In the genomic region with DNA sequence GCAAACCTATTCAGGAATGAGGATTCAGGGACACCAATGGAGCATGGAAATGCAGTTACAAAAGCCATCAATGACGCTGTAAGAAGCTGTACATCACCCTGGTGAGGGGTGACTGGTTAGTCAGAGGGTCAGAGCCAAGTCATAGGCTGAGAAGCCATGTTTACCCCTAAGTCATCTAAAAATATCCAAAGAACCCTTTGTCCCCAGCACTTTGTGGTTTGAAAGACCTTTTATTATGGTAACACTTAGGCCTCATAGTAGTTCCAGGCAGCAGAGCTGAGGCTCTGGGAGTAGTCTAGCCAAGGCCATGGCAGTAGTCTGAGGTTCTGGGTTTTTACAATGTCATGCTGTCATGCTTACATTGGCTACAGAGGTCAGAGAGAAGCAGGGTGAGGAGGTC, we compare ENCODE assay signal across 19 cellular contexts.
DNase-seq lines count a peak whose midpoint lies in the region; ATAC-seq and TF ChIP-seq lines count a peak whose summit lies in the region.
"Had no signal": no experiment of that assay in that cellular context is flagged by ENCODE, and none has a peak within 500 bp of the region (broad histone marks: within the 10 kb centered on the region; RNA-seq: fewer than 3 reads in every experiment).

No MANE protein-coding gene starts in this region.

- 100% methylated on average over 1 of the region's 1 CpG; no CpG with 5 or more reads in 1 of the 2 donors for WGBS in gastroesophageal sphincter (ENCODE audit: low coverage in 1 of 2), 2 donors

- peak; percentile 22 for ATAC-seq in Right ventricle myocardium superior (ENCODE audit: poor library complexity)
- no peak for ATAC-seq in GM18519 (IDR thresholded peaks at IDR 0.05; ENCODE audit: low FRiP score, unreplicated experiment)
- ATAC-seq in HG03442 (IDR thresholded peaks at IDR 0.05; ENCODE audit: unreplicated experiment) = no peak
- no peak for ATAC-seq in gastroesophageal sphincter
- ATAC-seq: natural killer cell treated with Interleukin-12 subunit alpha and Interleukin-12 subunit beta and Interleukin-15 and Interleukin-18, amount 100 ng/mL, for 72 hours had no signal

- no peak overlapping the region for H3K4me3 ChIP-seq in fibroblast of mammary gland (ENCODE audit: control insufficient read depth, low read depth, low read length)
- no peak overlapping the region for H3K4me3 ChIP-seq in skeletal muscle cell (ENCODE audit: low read depth, low read length)
- H3K4me3 ChIP-seq in gastroesophageal sphincter = no peak overlapping the region
- H3K4me3 ChIP-seq: BLaER1, vagina had no signal

- TF ChIP-seq EP300 in gastroesophageal sphincter (IDR thresholded peaks at IDR 0.05) = no peak

- no peaks in the 10 kb centered on the region for H3K9me3 ChIP-seq in gastroesophageal sphincter
- H3K9me3 ChIP-seq: BLaER1, vagina had no signal

- TF ChIP-seq CTCF in fibroblast of mammary gland (conservative IDR thresholded peaks at IDR 0.05; ENCODE audit: control insufficient read depth, insufficient read depth, low read depth, low read length) (no peak), gastroesophageal sphincter (IDR thresholded peaks at IDR 0.05) (no peak)

- H3K4me1 ChIP-seq in gastroesophageal sphincter = no peaks in the 10 kb centered on the region
- H3K4me1 ChIP-seq: BLaER1 had no signal

- intact Hi-C loops in Right ventricle myocardium superior (cut with DNase I) = no loop called here
- intact Hi-C loops in cardiac septum (cut with DNase I) = no loop called here

- no peak for TF ChIP-seq POLR2A in gastroesophageal sphincter (IDR thresholded peaks at IDR 0.05)

- H3K36me3 ChIP-seq in gastroesophageal sphincter = no peaks in the 10 kb centered on the region
- H3K36me3 ChIP-seq: BLaER1, vagina had no signal

- no peak for DNase-seq in Right ventricle myocardium superior
- no peak for DNase-seq in cardiac septum (ENCODE audit: low spot score)
- peak; percentile 35 for DNase-seq in RPMI7951 (ENCODE audit: low read depth)
- DNase-seq in fibroblast of mammary gland (ENCODE audit: low read depth) = peak; percentile 84
- peak; percentile 71 for DNase-seq in skeletal muscle cell (ENCODE audit: low read depth)
- DNase-seq: activated CD4-positive, alpha-beta T cell treated with anti-CD3 and anti-CD28 coated beads, Interleukin-2, amount 10 ng/mL, durations not matched to agents 7 days and 5 days; amniotic stem cell; GF-D8; NCI-H1930; NCI-H446 treated with DMSO at 0.1 percent for 48 hours; posterior cingulate gyrus; stimulated activated CD4-positive, alpha-beta T cell treated with anti-CD3 and anti-CD28 coated beads, Interleukin-4, amount 100 ng/mL, for 4 hours; substantia nigra had no signal

- no peak overlapping the region for H3K27ac ChIP-seq in gastroesophageal sphincter
- H3K27ac ChIP-seq: BLaER1, vagina had no signal

- no peaks in the 10 kb centered on the region for H3K27me3 ChIP-seq in gastroesophageal sphincter
- H3K27me3 ChIP-seq: BLaER1, vagina had no signal

Comparison
In these comparisons a context has a peak if more than half of its experiments do, and no peak if none do; other contexts are left out.
1. DNase-seq: peak in RPMI7951 (single experiment), fibroblast of mammary gland (single experiment) and skeletal muscle cell (single experiment); none in Right ventricle myocardium superior (single experiment) and cardiac septum (single experiment).